In the genomic region with DNA sequence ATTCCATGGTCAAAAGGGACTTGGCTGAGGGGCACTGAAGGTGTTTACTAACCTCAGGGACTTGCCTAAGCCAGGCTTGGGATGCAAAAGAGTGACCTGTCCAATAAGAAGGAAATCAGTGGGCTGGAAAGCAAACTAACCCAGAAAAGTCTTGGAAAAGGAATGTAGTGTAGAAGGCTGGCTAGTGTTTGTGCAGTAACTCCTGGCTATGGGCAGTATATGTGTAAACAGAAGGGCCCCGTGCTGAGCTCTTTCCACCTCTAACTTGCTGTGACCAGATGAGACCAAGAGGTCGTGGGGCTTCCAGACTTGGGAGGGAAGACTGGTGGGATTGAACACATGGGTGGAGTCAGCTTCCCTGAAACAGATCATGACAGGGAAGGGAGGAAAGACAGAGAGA, we compare ENCODE assay signal across 15 cellular contexts. TPM values are rescaled to one million over a fixed set of nuclear protein-coding genes. Genes with fewer than 3 reads are reported as not detected.
DNase-seq lines count a peak whose midpoint lies in the region; ATAC-seq and TF ChIP-seq lines count a peak whose summit lies in the region.
"Had no signal": no experiment of that assay in that cellular context is flagged by ENCODE, and none has a peak within 500 bp of the region (broad histone marks: within the 10 kb centered on the region; RNA-seq: fewer than 3 reads in every experiment).

No MANE protein-coding gene starts in this region.

- H3K79me2 ChIP-seq in neural progenitor cell (ENCODE audit: low read depth): no peaks in the 10 kb centered on the region

- H3K9ac ChIP-seq in mucosa of stomach (ENCODE audit: low read length): peak overlapping the region; percentile 14
- no peak overlapping the region for H3K9ac ChIP-seq in neural progenitor cell
- H3K9ac ChIP-seq: SK-N-SH had no signal

- intact Hi-C loops in heart right ventricle (cut with DNase I) (loop anchor here in 1 of 10 donors (10.0 kb wide), 1 partner anchor 52 kb away; the partner anchor contains the start of gene CDC42SE1), left cardiac atrium (cut with DNase I) (loop anchor here (2.0 to 10.0 kb wide), 2 partner anchors 22 to 52 kb away; partner anchors contain the start of gene CDC42SE1 (in 1 of the 2)), upper lobe of right lung (cut with DNase I) (no loop called here)

- WGBS in heart right ventricle, 2 donors: 60 to 63% methylated on average over 2 of the region's 2 CpGs

- H3K4me3 Mint-ChIP-seq in activated naive CD8-positive, alpha-beta T cell treated with anti-CD3 and anti-CD28 coated beads, Interleukin-2, amount 50 U/mL, for 24 hours: peak overlapping the region; percentile 53
- no peak overlapping the region for H3K4me3 Mint-ChIP-seq in neural progenitor cell

- H2AFZ ChIP-seq in neural progenitor cell (replicated peaks): no peak overlapping the region

- H3K4me3 ChIP-seq in heart right ventricle: peak overlapping the region in 2 of 10 donors; percentile 59 to 61
- H3K4me3 ChIP-seq in mucosa of stomach (ENCODE audit: low read length): no peak overlapping the region
- H3K4me3 ChIP-seq in upper lobe of right lung: no peak overlapping the region
- no peak overlapping the region for H3K4me3 ChIP-seq in neural progenitor cell

- H3K36me3 ChIP-seq in heart right ventricle: peaks cover 0 to 51% (median 21%) of the 10 kb centered on the region in 9 donors
- H3K36me3 ChIP-seq in mucosa of stomach (ENCODE audit: control insufficient read depth, insufficient read depth, low read length): peaks cover 12% of the 10 kb centered on the region
- peaks cover 45% of the 10 kb centered on the region for H3K36me3 ChIP-seq in upper lobe of right lung
- H3K36me3 ChIP-seq in neural progenitor cell: no peaks in the 10 kb centered on the region

- no peaks in the 10 kb centered on the region for H3K9me3 Mint-ChIP-seq in activated naive CD8-positive, alpha-beta T cell treated with anti-CD3 and anti-CD28 coated beads, Interleukin-2, amount 50 U/mL, for 24 hours
- H3K9me3 Mint-ChIP-seq in neural progenitor cell: no peaks in the 10 kb centered on the region

- peak overlapping the region; percentile 42 for H3K27ac Mint-ChIP-seq in activated naive CD8-positive, alpha-beta T cell treated with anti-CD3 and anti-CD28 coated beads, Interleukin-2, amount 50 U/mL, for 24 hours
- H3K27ac Mint-ChIP-seq in neural progenitor cell: no peak overlapping the region

- peaks cover 77% of the 10 kb centered on the region for H3K4me1 Mint-ChIP-seq in activated naive CD8-positive, alpha-beta T cell treated with anti-CD3 and anti-CD28 coated beads, Interleukin-2, amount 50 U/mL, for 24 hours
- H3K4me1 Mint-ChIP-seq in neural progenitor cell: peaks cover 36% of the 10 kb centered on the region

- peaks cover 10% of the 10 kb centered on the region for H3K36me3 Mint-ChIP-seq in activated naive CD8-positive, alpha-beta T cell treated with anti-CD3 and anti-CD28 coated beads, Interleukin-2, amount 50 U/mL, for 24 hours (ENCODE audit: low read depth)
- peaks cover 18% of the 10 kb centered on the region for H3K36me3 Mint-ChIP-seq in neural progenitor cell

- no peak for DNase-seq in heart right ventricle
- no peak for DNase-seq in left cardiac atrium
- no peak for DNase-seq in activated naive CD8-positive, alpha-beta T cell treated with anti-CD3 and anti-CD28 coated beads, Interleukin-2, amount 50 U/mL, for 24 hours
- DNase-seq in upper lobe of right lung: no peak
- DNase-seq in A172 (ENCODE audit: low spot score): no peak
- no peak for DNase-seq in neural progenitor cell (ENCODE audit: low spot score)
- DNase-seq: EL; islet precursor cell; MM.1S; nucleus accumbens; SK-N-SH; stimulated activated CD4-positive, alpha-beta T cell treated with anti-CD3 and anti-CD28 coated beads, Interleukin-15, amount 100 ng/mL, for 24 hours had no signal

- ATAC-seq in heart right ventricle: no peak
- ATAC-seq in left cardiac atrium: no peak
- no peak for ATAC-seq in activated naive CD8-positive, alpha-beta T cell treated with anti-CD3 and anti-CD28 coated beads, Interleukin-2, amount 50 U/mL, for 24 hours
- ATAC-seq in upper lobe of right lung: no peak
- no peak for ATAC-seq in HG03442 (IDR thresholded peaks at IDR 0.05; ENCODE audit: unreplicated experiment)
- ATAC-seq: activated CD4-positive, CD25-positive, alpha-beta regulatory T cell treated with anti-CD3 and anti-CD28 coated beads, Interleukin-2, amount 50 U/mL, for 24 hours had no signal

- H3K4me1 ChIP-seq in heart right ventricle (peaks cover 0 to 82% (median 49%) of the 10 kb centered on the region in 9 donors), mucosa of stomach (ENCODE audit: control insufficient read depth, insufficient read depth, low read length) (peaks cover 24% of the 10 kb centered on the region), upper lobe of right lung (peaks cover 51% of the 10 kb centered on the region), neural progenitor cell (peaks cover 11% of the 10 kb centered on the region)

- H3F3A ChIP-seq in neural progenitor cell (ENCODE audit: low read depth): peaks cover 20% of the 10 kb centered on the region

- H3K27ac ChIP-seq in heart right ventricle (peak overlapping the region in 7 of 10 donors; percentile 44 to 96 (median 62)), upper lobe of right lung (peak overlapping the region; percentile 47), neural progenitor cell (no peak overlapping the region)

- H3K27me3 Mint-ChIP-seq in activated naive CD8-positive, alpha-beta T cell treated with anti-CD3 and anti-CD28 coated beads, Interleukin-2, amount 50 U/mL, for 24 hours: no peaks in the 10 kb centered on the region
- H3K27me3 Mint-ChIP-seq in neural progenitor cell (ENCODE audit: insufficient read depth, low read depth): peaks cover 6% of the 10 kb centered on the region

- H3K27me3 ChIP-seq in heart right ventricle (no peaks in the 10 kb centered on the region), mucosa of stomach (ENCODE audit: control insufficient read depth, insufficient read depth, low read length) (no peaks in the 10 kb centered on the region), upper lobe of right lung (no peaks in the 10 kb centered on the region), neural progenitor cell (no peaks in the 10 kb centered on the region)

- H3K9me3 ChIP-seq in heart right ventricle (no peaks in the 10 kb centered on the region), mucosa of stomach (ENCODE audit: control insufficient read depth, low read length) (no peaks in the 10 kb centered on the region), upper lobe of right lung (no peaks in the 10 kb centered on the region), neural progenitor cell (ENCODE audit: low read depth) (no peaks in the 10 kb centered on the region)
- H3K9me3 ChIP-seq: SK-N-SH had no signal

- TF ChIP-seq CTCF in heart right ventricle (IDR thresholded peaks at IDR 0.05): no peak
- no peak for TF ChIP-seq CTCF in upper lobe of right lung (IDR thresholded peaks at IDR 0.05)
- TF ChIP-seq CTCF in neural progenitor cell (IDR thresholded peaks at IDR 0.05): no peak

- H3K4me2 ChIP-seq in neural progenitor cell: no peak overlapping the region
- H3K4me2 ChIP-seq: SK-N-SH had no signal

- no peaks in the 10 kb centered on the region for H4K20me1 ChIP-seq in neural progenitor cell (ENCODE audit: low read depth)

RNA-seq across cellular contexts. Expression of gene MINDY1, which starts 4.1 kb away (rescaled TPM):
- 10 to 100 TPM; 40.7 to 70.6 (median 55.7) TPM for total RNA-seq in heart right ventricle
- 10 to 100 TPM in 1 of 2 donors, 1 to 10 TPM in 1; 9.8 to 18.7 TPM for polyA plus RNA-seq in heart right ventricle
- total RNA-seq in left cardiac atrium: 10 to 100 TPM; 32.2 to 36.2 TPM
- total RNA-seq in upper lobe of right lung: 26.5 TPM
- 9.3 and 10.6 TPM in 2 replicates for total RNA-seq in A172 (2014; rRNA removed; shearing (Covaris generic))
- 8.5 and 15.8 TPM in 2 replicates for total RNA-seq in neural progenitor cell (ENCODE audit: low replicate concordance)

RNA-seq across cellular contexts. Expression of gene PRUNE1, which starts 5.6 kb away (rescaled TPM):
- total RNA-seq in heart right ventricle: 10 to 100 TPM; 37.5 to 50.1 (median 46.0) TPM
- polyA plus RNA-seq in heart right ventricle: 10 to 100 TPM; 11.5 to 24.4 TPM
- total RNA-seq in left cardiac atrium: 10 to 100 TPM; 33.1 to 36.6 TPM
- 18.3 TPM for total RNA-seq in upper lobe of right lung
- total RNA-seq in A172 (2014; rRNA removed; shearing (Covaris generic)): 18.8 and 19.0 TPM in 2 replicates
- 27.0 and 33.0 TPM in 2 replicates for total RNA-seq in neural progenitor cell (ENCODE audit: low replicate concordance)

RNA-seq across cellular contexts. Expression of gene ANXA9, which starts 20.5 kb away (rescaled TPM):
- total RNA-seq in heart right ventricle (under 1 TPM in 4 of 10 donors, not detected in 6; 0.15 to 0.36 (median 0.20) TPM), left cardiac atrium (under 1 TPM; 0.15 to 0.44 TPM), upper lobe of right lung (1.2 TPM), neural progenitor cell (ENCODE audit: low replicate concordance) (0.77 TPM in 1 of 2 replicates, not detected in the other)
- under 1 TPM; 0.06 to 0.15 TPM for polyA plus RNA-seq in heart right ventricle
- 18.2 and 20.6 TPM in 2 replicates for total RNA-seq in A172 (2014; rRNA removed; shearing (Covaris generic))

RNA-seq across cellular contexts. Expression of gene CERS2, which starts 28.0 kb away (rescaled TPM):
- 10 to 100 TPM; 56.5 to 99.4 (median 73.5) TPM for total RNA-seq in heart right ventricle
- 100 to 1,000 TPM in 1 of 2 donors, 10 to 100 TPM in 1; 79.2 to 104 TPM for polyA plus RNA-seq in heart right ventricle
- total RNA-seq in left cardiac atrium: 100 to 1,000 TPM in 1 of 2 donors, 10 to 100 TPM in 1; 72.0 to 105 TPM
- 354 TPM for total RNA-seq in upper lobe of right lung
- 376 and 393 TPM in 2 replicates for total RNA-seq in A172 (2014; rRNA removed; shearing (Covaris generic))
- total RNA-seq in neural progenitor cell (ENCODE audit: low replicate concordance): 104 and 122 TPM in 2 replicates

RNA-seq across cellular contexts. Expression of gene BNIPL, which starts 33.8 kb away (rescaled TPM):
- total RNA-seq in heart right ventricle (under 1 TPM; 0.21 to 0.78 (median 0.32) TPM), left cardiac atrium (under 1 TPM; 0.15 to 0.16 TPM), upper lobe of right lung (5.2 TPM), neural progenitor cell (ENCODE audit: low replicate concordance) (0.97 and 1.0 TPM in 2 replicates)
- polyA plus RNA-seq in heart right ventricle: 1 to 10 TPM in 1 of 2 donors, under 1 TPM in 1; 0.06 to 1.8 TPM
- 0.38 and 0.86 TPM in 2 replicates for total RNA-seq in A172 (2014; rRNA removed; shearing (Covaris generic))
